1 cellular context compared by ENCODE assay signal in the genomic region with DNA sequence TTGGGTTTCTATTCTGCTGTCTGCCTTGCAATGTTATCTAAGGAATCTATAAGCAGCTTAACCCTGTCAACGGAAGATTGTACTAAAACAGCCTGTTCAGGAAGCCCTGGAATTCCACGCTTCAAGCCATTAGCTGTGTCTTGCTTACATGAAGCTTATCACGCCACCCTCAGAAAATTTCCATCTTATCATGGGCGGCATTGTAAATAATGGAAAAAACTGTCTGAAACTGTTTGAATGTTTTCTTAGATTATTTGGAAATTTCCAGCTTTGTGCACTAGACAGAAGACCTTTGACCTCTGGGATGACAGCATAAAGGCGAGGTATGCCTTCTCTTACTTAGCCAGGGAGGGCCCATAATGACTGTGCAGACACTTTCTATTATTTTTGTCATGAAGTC.
TF ChIP-seq lines count a peak whose summit lies in the region.

No MANE protein-coding gene starts in this region.

TF ChIP-seq in endothelial cell of umbilical vein, 7 proteins besides CTCF, POLR2A, EP300 and RAD21 (continued from another document):
- no peak for TF ChIP-seq MYC (IDR thresholded peaks at IDR 0.05; ENCODE audit: low read depth, low read length)
- TF ChIP-seq GATA2 (IDR thresholded peaks at IDR 0.05; ENCODE audit: insufficient read depth, insufficient read length, low read depth, low read length), result peak; percentile 92
- TF ChIP-seq FOS (IDR thresholded peaks at IDR 0.05; ENCODE audit: borderline replicate concordance, insufficient read depth, low read length), result no peak
- TF ChIP-seq JUN (IDR thresholded peaks at IDR 0.05; ENCODE audit: borderline replicate concordance, insufficient read depth, insufficient read length, low read depth), result no peak
